In the genomic region with DNA sequence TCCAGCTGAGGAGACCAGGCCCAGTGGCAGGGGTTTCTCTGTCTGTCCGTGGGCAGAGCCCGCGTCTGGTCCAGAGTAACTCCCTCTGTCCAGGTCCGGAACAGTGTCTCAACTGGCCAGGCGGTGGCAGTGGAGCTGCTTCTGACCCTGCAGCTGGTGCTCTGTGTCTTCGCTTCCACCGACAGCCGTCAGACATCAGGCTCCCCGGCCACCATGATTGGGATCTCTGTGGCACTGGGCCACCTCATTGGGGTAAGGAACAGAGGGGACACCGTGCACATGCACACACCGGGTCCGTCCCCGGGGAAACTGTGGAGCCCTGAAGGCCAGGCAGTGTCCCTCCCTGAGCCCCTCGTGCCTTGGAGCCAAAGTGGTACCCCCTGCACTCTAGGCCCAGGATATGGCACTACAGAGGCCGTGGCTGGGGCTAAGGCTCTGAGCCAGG, we compare ENCODE assay signal across 8 cellular contexts. TPM values are rescaled to one million over a fixed set of nuclear protein-coding genes. Genes with fewer than 3 reads are reported as not detected.
DNase-seq lines count a peak whose midpoint lies in the region; ATAC-seq, FAIRE-seq and TF ChIP-seq lines count a peak whose summit lies in the region.

No MANE protein-coding gene starts in this region.

- H3K79me2 ChIP-seq in neural cell (replicated peaks; ENCODE audit: insufficient read depth, low read length): no peaks in the 10 kb centered on the region

- H3K4me1 ChIP-seq in RWPE2 (ENCODE audit: insufficient read depth, poor library complexity, severe bottlenecking): no peaks in the 10 kb centered on the region

- peak; percentile 15 for TF ChIP-seq CTCF in RWPE2 (IDR thresholded peaks at IDR 0.05; ENCODE audit: poor library complexity, severe bottlenecking)
- TF ChIP-seq CTCF in neural cell (IDR thresholded peaks at IDR 0.05; ENCODE audit: poor library complexity, severe bottlenecking): peak; percentile 30

- DNase-seq in CD1c-positive myeloid dendritic cell (ENCODE audit: extremely low spot score) (peak; percentile 40), RWPE2 (ENCODE audit: low spot score) (no peak), fibroblast of gingiva (ENCODE audit: low read depth) (peak; percentile 71), RCC 7860 (ENCODE audit: low spot score) (no peak)

- peak; percentile 29 for TF ChIP-seq RAD21 in neural cell (conservative IDR thresholded peaks at IDR 0.05)

- TF ChIP-seq EP300 in neural cell (conservative IDR thresholded peaks at IDR 0.05; ENCODE audit: poor library complexity, severe bottlenecking): no peak

- FAIRE-seq in RCC 7860 (lab: Jason Lieb, UNC): no peak

- H3F3A ChIP-seq in neural cell (ENCODE audit: insufficient read depth, low read length, poor library complexity, severe bottlenecking): no peaks in the 10 kb centered on the region

- ATAC-seq in RWPE2 (ENCODE audit: low read depth) (no peak; the same call in 2 of the 3 replicates), HG02852 (IDR thresholded peaks at IDR 0.05; ENCODE audit: unreplicated experiment) (no peak), GM18502 (IDR thresholded peaks at IDR 0.05; ENCODE audit: poor library complexity, unreplicated experiment) (no peak), GM21825 (IDR thresholded peaks at IDR 0.05; ENCODE audit: unreplicated experiment) (no peak)

- H3K9me2 ChIP-seq in neural cell (ENCODE audit: insufficient read depth, low read length): no peaks in the 10 kb centered on the region

- H3K36me3 ChIP-seq in RWPE2 (ENCODE audit: low read depth) (no peaks in the 10 kb centered on the region), neural cell (ENCODE audit: insufficient read depth, low read length) (no peaks in the 10 kb centered on the region)

- no peak overlapping the region for H2AFZ ChIP-seq in neural cell (ENCODE audit: low read depth, low read length)

- H3K27ac ChIP-seq in RWPE2 (ENCODE audit: poor library complexity, severe bottlenecking) (no peak overlapping the region), neural cell (ENCODE audit: low read length) (no peak overlapping the region)

- H3K27me3 ChIP-seq in RWPE2 (ENCODE audit: insufficient read depth, poor library complexity, severe bottlenecking) (no peaks in the 10 kb centered on the region), neural cell (ENCODE audit: insufficient read depth, low read depth, low read length) (no peaks in the 10 kb centered on the region)

- H4K20me1 ChIP-seq in neural cell (ENCODE audit: insufficient read depth): no peaks in the 10 kb centered on the region

- no peak overlapping the region for H3K4me3 ChIP-seq in RWPE2 (ENCODE audit: severe bottlenecking)
- no peak overlapping the region for H3K4me3 ChIP-seq in neural cell (ENCODE audit: low read length)

- no peak overlapping the region for H3K4me2 ChIP-seq in neural cell (ENCODE audit: low read length)

- H3K9ac ChIP-seq in neural cell (ENCODE audit: low read length): no peak overlapping the region

- H3K9me3 ChIP-seq in RWPE2 (ENCODE audit: severe bottlenecking): no peaks in the 10 kb centered on the region
- no peaks in the 10 kb centered on the region for H3K9me3 ChIP-seq in neural cell (ENCODE audit: low read length)

TF ChIP-seq in neural cell, 6 proteins besides CTCF, POLR2A, EP300 and RAD21:
- no peak for TF ChIP-seq SMC3 (conservative IDR thresholded peaks at IDR 0.05; ENCODE audit: poor library complexity)
- TF ChIP-seq MXI1 (conservative IDR thresholded peaks at IDR 0.05; ENCODE audit: poor library complexity, severe bottlenecking): no peak
- TF ChIP-seq, protein P1, sequence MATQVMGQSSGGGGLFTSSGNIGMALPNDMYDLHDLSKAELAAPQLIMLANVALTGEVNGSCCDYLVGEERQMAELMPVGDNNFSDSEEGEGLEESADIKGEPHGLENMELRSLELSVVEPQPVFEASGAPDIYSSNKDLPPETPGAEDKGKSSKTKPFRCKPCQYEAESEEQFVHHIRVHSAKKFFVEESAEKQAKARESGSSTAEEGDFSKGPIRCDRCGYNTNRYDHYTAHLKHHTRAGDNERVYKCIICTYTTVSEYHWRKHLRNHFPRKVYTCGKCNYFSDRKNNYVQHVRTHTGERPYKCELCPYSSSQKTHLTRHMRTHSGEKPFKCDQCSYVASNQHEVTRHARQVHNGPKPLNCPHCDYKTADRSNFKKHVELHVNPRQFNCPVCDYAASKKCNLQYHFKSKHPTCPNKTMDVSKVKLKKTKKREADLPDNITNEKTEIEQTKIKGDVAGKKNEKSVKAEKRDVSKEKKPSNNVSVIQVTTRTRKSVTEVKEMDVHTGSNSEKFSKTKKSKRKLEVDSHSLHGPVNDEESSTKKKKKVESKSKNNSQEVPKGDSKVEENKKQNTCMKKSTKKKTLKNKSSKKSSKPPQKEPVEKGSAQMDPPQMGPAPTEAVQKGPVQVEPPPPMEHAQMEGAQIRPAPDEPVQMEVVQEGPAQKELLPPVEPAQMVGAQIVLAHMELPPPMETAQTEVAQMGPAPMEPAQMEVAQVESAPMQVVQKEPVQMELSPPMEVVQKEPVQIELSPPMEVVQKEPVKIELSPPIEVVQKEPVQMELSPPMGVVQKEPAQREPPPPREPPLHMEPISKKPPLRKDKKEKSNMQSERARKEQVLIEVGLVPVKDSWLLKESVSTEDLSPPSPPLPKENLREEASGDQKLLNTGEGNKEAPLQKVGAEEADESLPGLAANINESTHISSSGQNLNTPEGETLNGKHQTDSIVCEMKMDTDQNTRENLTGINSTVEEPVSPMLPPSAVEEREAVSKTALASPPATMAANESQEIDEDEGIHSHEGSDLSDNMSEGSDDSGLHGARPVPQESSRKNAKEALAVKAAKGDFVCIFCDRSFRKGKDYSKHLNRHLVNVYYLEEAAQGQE (IDR thresholded peaks at IDR 0.05; ENCODE audit: borderline replicate concordance): no peak
- TF ChIP-seq EZH2 (IDR thresholded peaks at IDR 0.05; ENCODE audit: borderline replicate concordance, insufficient read depth, low read length, poor library complexity, severe bottlenecking): no peak
- no peak for TF ChIP-seq TAF1 (IDR thresholded peaks at IDR 0.05; ENCODE audit: low read depth)
- TF ChIP-seq POLR2AphosphoS5 (IDR thresholded peaks at IDR 0.05): no peak
TF ChIP-seq in neural cell: peak in this region for 0.

RNA-seq across cellular contexts. Expression of a gene that starts 1.5 kb away (rescaled TPM):
- not detected in 2 replicates for polyA plus RNA-seq in neural cell
- polyA minus RNA-seq in neural cell: not detected in 2 replicates

RNA-seq across cellular contexts. Expression of a gene that starts 12.6 kb away (rescaled TPM):
- not detected in 2 replicates for polyA plus RNA-seq in neural cell
- polyA minus RNA-seq in neural cell: not detected in 2 replicates

RNA-seq across cellular contexts. Expression of a gene that starts 23.7 kb away (rescaled TPM):
- polyA plus RNA-seq in neural cell: not detected in 2 replicates
- polyA minus RNA-seq in neural cell: not detected in 2 replicates

RNA-seq across cellular contexts. Expression of a gene that starts 51.0 kb away (rescaled TPM):
- polyA plus RNA-seq in neural cell: 16.2 and 18.3 TPM in 2 replicates
- polyA minus RNA-seq in neural cell: 16.1 and 22.6 TPM in 2 replicates

Comparison
In these comparisons a context has a peak if more than half of its experiments do, and no peak if none do; other contexts are left out.
1. DNase-seq: peak in CD1c-positive myeloid dendritic cell (single experiment) and fibroblast of gingiva (single experiment); none in RWPE2 (single experiment) and RCC 7860 (single experiment).